In genomic region chr18:45416168-45416567, GRCh38 we compare ENCODE assay signal across 10 cellular contexts.
DNase-seq lines count a peak whose midpoint lies in the region; ATAC-seq, FAIRE-seq and TF ChIP-seq lines count a peak whose summit lies in the region.
"Had no signal": no experiment of that assay in that cellular context is flagged by ENCODE, and none has a peak within 500 bp of the region (broad histone marks: within the 10 kb centered on the region; RNA-seq: fewer than 3 reads in every experiment).

No MANE protein-coding gene starts in this region.

- ATAC-seq in GM19395 (IDR thresholded peaks at IDR 0.05; ENCODE audit: unreplicated experiment): no peak

- DNase-seq in Caki2 (ENCODE audit: low read depth) (peak; percentile 2), NCI-H1417 (lab: John Stamatoyannopoulos, UW) (peak; percentile 86 to 99 (median 92)), SHP77 treated with DMSO at 0.1 percent for 48 hours (lab: John Stamatoyannopoulos, UW) (peak; percentile 27), kidney glomerular epithelial cell (lab: John Stamatoyannopoulos, UW) (peak; percentile 2), activated gamma-delta T cell (lab: John Stamatoyannopoulos, UW) (no peak), GM12891 (ENCODE audit: insufficient read length, low spot score) (no peak)
- DNase-seq in activated CD4-positive, CD25-positive, alpha-beta regulatory T cell (lab: John Stamatoyannopoulos, UW): no peak
- DNase-seq: effector memory CD4-positive, alpha-beta T cell; NCI-H1048 had no signal

- no peak for TF ChIP-seq POLR2A in GM12891 (IDR thresholded peaks at IDR 0.05; ENCODE audit: low read depth, low read length)

- FAIRE-seq in GM12891 (lab: Jason Lieb, UNC): no peak

- in situ Hi-C loops in Caki2 (cut with HindIII; ENCODE audit: low pct_unique_long_range_greater_than_20kb, low sequenced_read_pairs): no loop called here

TF ChIP-seq in GM12891, 5 proteins besides CTCF, POLR2A, EP300 and RAD21:
- TF ChIP-seq PAX5 (IDR thresholded peaks at IDR 0.05; ENCODE audit: insufficient read depth, low read length, severe bottlenecking): no peak
- no peak for TF ChIP-seq POU2F2 (IDR thresholded peaks at IDR 0.05; ENCODE audit: low read depth, low read length)
- TF ChIP-seq SPI1 (IDR thresholded peaks at IDR 0.05; ENCODE audit: low read depth, low read length): no peak
- TF ChIP-seq TAF1 (IDR thresholded peaks at IDR 0.05; ENCODE audit: low read depth, low read length): no peak
- no peak for TF ChIP-seq POLR2AphosphoS5 (IDR thresholded peaks at IDR 0.05; ENCODE audit: low read depth, low read length)

Comparison
In these comparisons a context has a peak if more than half of its experiments do, and no peak if none do; other contexts are left out.
1. DNase-seq: peak in Caki2 (single experiment), NCI-H1417 (3 of 3), SHP77 treated with DMSO at 0.1 percent for 48 hours (single experiment) and kidney glomerular epithelial cell (single experiment); none in activated gamma-delta T cell (single experiment), activated CD4-positive, CD25-positive, alpha-beta regulatory T cell (0 of 4) and GM12891 (single experiment).